Comparison of ENCODE assay signal across 28 cellular contexts in the genomic region with DNA sequence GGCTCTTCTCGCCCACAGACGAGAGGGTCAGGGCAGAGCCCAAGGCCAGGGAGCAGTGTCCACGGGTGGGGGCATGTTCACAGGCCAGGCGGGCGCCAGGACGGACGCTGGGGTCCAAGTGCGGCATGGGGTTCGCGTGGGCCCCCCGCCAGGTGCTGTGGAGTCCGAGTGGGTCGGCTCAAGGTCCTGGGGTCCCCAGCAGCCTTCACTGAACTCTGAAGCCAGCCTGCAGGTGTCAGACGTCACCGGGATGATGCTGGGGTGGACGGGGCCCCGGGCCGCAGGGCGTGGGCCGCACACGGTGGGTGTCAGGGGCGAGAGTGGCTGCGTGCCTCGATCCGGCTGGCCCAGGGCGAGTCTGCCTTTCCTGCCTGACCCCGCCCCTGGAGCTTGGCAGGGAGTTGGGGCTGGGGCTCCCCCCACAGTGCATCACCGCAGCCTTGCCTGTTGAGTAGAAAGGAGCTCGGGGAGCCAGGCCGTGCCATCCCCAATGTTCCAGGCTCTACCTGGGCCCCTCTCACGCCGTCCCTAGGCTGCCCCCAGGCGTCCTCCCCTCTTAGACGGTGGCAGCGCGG. TPM values are rescaled to one million over a fixed set of nuclear protein-coding genes. Genes with fewer than 3 reads are reported as not detected.
DNase-seq lines count a peak whose midpoint lies in the region; ATAC-seq, FAIRE-seq and TF ChIP-seq lines count a peak whose summit lies in the region.
"Had no signal": no experiment of that assay in that cellular context is flagged by ENCODE, and none has a peak within 500 bp of the region (broad histone marks: within the 10 kb centered on the region; RNA-seq: fewer than 3 reads in every experiment).

No MANE protein-coding gene starts in this region.

- no peak for ATAC-seq in CD8-positive, alpha-beta T cell
- ATAC-seq in GM21360 (IDR thresholded peaks at IDR 0.05; ENCODE audit: unreplicated experiment) = no peak
- ATAC-seq in stimulated activated naive CD8-positive, alpha-beta T cell treated with anti-CD3 and anti-CD28 coated beads, Interleukin-15, Interleukin-2, amounts not matched to agents 100 U/mL and 50 U/mL, for 24 hours = no peak
- ATAC-seq: GM12878, HCT116 had no signal

- in situ Hi-C loops in transverse colon (cut with MboI; ENCODE audit: low pct_ligation_motif_present in 1 of 4, low pct_unique_long_range_greater_than_20kb in 1 of 4, low sequenced_read_pairs in 3 of 4) = no loop called here

- no peak overlapping the region for H2BK120ac ChIP-seq in H1 (replicated peaks; ENCODE audit: low read depth, low read length)
- no peak overlapping the region for H2BK120ac ChIP-seq in mesenchymal stem cell (ENCODE audit: low read depth, low read length)

- CTCF ChIA-PET in H1 (lab: Charles Lee; ENCODE audit: partially characterized antibody) = interaction anchor here (0.9 to 1.8 kb wide), 3 partner anchors 8 to 52 kb away, joined by 3 to 8 read pairs (median 3); no protein-coding TSS in a partner anchor
- CTCF ChIA-PET in CD8-positive, alpha-beta T cell (lab: Charles Lee) = no interaction called here
- CTCF ChIA-PET in activated naive CD4-positive, alpha-beta T cell treated with anti-CD3 and anti-CD28 coated beads, Interleukin-2, amount 10 ng/mL, durations not matched to agents 7 days and 5 days (lab: Charles Lee) = no interaction called here

- H3K27me3 ChIP-seq in H1 (replicated peaks in 1 of 4; ENCODE audit: control insufficient read depth in 3 of 4, extremely low read depth in 1 of 4, insufficient read depth in 3 of 4, low read length in 3 of 4) (no peaks in the 10 kb centered on the region), mesenchymal stem cell (ENCODE audit: control insufficient read depth in 1 of 2, insufficient read depth in 1 of 2, low read length in 2 of 2) (peaks cover 27 to 38% of the 10 kb centered on the region in 2 experiments), prostate gland (replicated peaks; ENCODE audit: insufficient read depth) (no peaks in the 10 kb centered on the region), transverse colon (no peaks in the 10 kb centered on the region)
- H3K27me3 ChIP-seq in CD8-positive, alpha-beta T cell (ENCODE audit: insufficient read depth, low read length) = no peaks in the 10 kb centered on the region

- no peak overlapping the region for H4K5ac ChIP-seq in H1 (ENCODE audit: insufficient read length, low read depth, low read length)

- H2BK12ac ChIP-seq in H1 (ENCODE audit: low read depth, low read length) (no peak overlapping the region), mesenchymal stem cell (ENCODE audit: low read length in 2 of 2) (no peak overlapping the region)

- H3K27ac Mint-ChIP-seq in CD8-positive, alpha-beta T cell = no peak overlapping the region
- H3K27ac Mint-ChIP-seq in activated naive CD4-positive, alpha-beta T cell treated with anti-CD3 and anti-CD28 coated beads, Interleukin-2, amount 10 ng/mL, durations not matched to agents 7 days and 5 days = no peak overlapping the region
- H3K27ac Mint-ChIP-seq: CD4-positive, alpha-beta T cell; IgD-negative memory B cell had no signal

- H3K23ac ChIP-seq in H1 (ENCODE audit: insufficient read length) (no peak overlapping the region), mesenchymal stem cell (ENCODE audit: low read length in 2 of 2) (no peak overlapping the region)

- no peaks in the 10 kb centered on the region for H3K36me3 ChIP-seq in H1 (ENCODE audit: control insufficient read depth in 2 of 4, insufficient read depth in 4 of 4, low read length in 3 of 4)
- no peaks in the 10 kb centered on the region for H3K36me3 ChIP-seq in mesenchymal stem cell (ENCODE audit: control insufficient read depth in 1 of 2, insufficient read depth in 2 of 2, low read depth in 1 of 2, low read length in 2 of 2)
- no peaks in the 10 kb centered on the region for H3K36me3 ChIP-seq in prostate gland
- no peaks in the 10 kb centered on the region for H3K36me3 ChIP-seq in transverse colon
- H3K36me3 ChIP-seq in CD8-positive, alpha-beta T cell (ENCODE audit: insufficient read depth, low read length) = no peaks in the 10 kb centered on the region
- H3K36me3 ChIP-seq: BLaER1 treated with 17β-estradiol and CSF1 and Interleukin-3, amounts not matched to agents 10 nM and 100 nM; SJSA1 had no signal

- no peak overlapping the region for H4K91ac ChIP-seq in H1 (replicated peaks; ENCODE audit: insufficient read length, low read length)
- no peak overlapping the region for H4K91ac ChIP-seq in mesenchymal stem cell (ENCODE audit: low read length)

- H3K9me3 Mint-ChIP-seq in CD8-positive, alpha-beta T cell = no peaks in the 10 kb centered on the region
- H3K9me3 Mint-ChIP-seq in activated naive CD4-positive, alpha-beta T cell treated with anti-CD3 and anti-CD28 coated beads, Interleukin-2, amount 10 ng/mL, durations not matched to agents 7 days and 5 days = no peaks in the 10 kb centered on the region
- H3K9me3 Mint-ChIP-seq: CD4-positive, alpha-beta T cell; IgD-negative memory B cell had no signal

- H2BK5ac ChIP-seq in H1 (ENCODE audit: low read depth, low read length) (no peak overlapping the region), mesenchymal stem cell (ENCODE audit: low read depth, low read length, poor library complexity, severe bottlenecking) (no peak overlapping the region)

- H3K56ac ChIP-seq in H1 (replicated peaks; ENCODE audit: insufficient read length, low read depth, low read length) = no peak overlapping the region

- no peak overlapping the region for H2BK20ac ChIP-seq in H1 (ENCODE audit: low read length)

- TF ChIP-seq CTCF in H1 (IDR thresholded peaks at IDR 0.05; ENCODE audit: control extremely low read depth in 1 of 3, insufficient read depth in 1 of 3, low read depth in 1 of 3, low read length in 3 of 3) = no peak
- TF ChIP-seq CTCF in prostate gland (IDR thresholded peaks at IDR 0.05) = no peak
- TF ChIP-seq CTCF in transverse colon (IDR thresholded peaks at IDR 0.05) = no peak
- TF ChIP-seq CTCF in CD8-positive, alpha-beta T cell (IDR thresholded peaks at IDR 0.05) = no peak

- TF ChIP-seq POLR2A in H1 (IDR thresholded peaks at IDR 0.05; ENCODE audit: control extremely low read depth in 1 of 2, low read depth in 2 of 2, low read length in 2 of 2) (no peak), prostate gland (IDR thresholded peaks at IDR 0.05) (no peak), transverse colon (IDR thresholded peaks at IDR 0.05) (no peak)

- H3K9ac ChIP-seq in H1 (replicated peaks in 1 of 4; ENCODE audit: extremely low read depth in 1 of 4, low read depth in 3 of 4, low read length in 3 of 4) (no peak overlapping the region), mesenchymal stem cell (ENCODE audit: low read length) (no peak overlapping the region)
- H3K9ac ChIP-seq: BLaER1 treated with 17β-estradiol and CSF1 and Interleukin-3, amounts not matched to agents 10 nM and 100 nM; KMS-11 had no signal

- H3K79me1 ChIP-seq in H1 (ENCODE audit: low read depth, low read length) (peaks cover 12% of the 10 kb centered on the region), mesenchymal stem cell (replicated peaks; ENCODE audit: low read length, poor library complexity, severe bottlenecking) (no peaks in the 10 kb centered on the region)

- no peaks in the 10 kb centered on the region for H3K4me1 Mint-ChIP-seq in CD8-positive, alpha-beta T cell (ENCODE audit: low read depth)
- no peaks in the 10 kb centered on the region for H3K4me1 Mint-ChIP-seq in activated naive CD4-positive, alpha-beta T cell treated with anti-CD3 and anti-CD28 coated beads, Interleukin-2, amount 10 ng/mL, durations not matched to agents 7 days and 5 days
- H3K4me1 Mint-ChIP-seq: IgD-negative memory B cell had no signal

- FAIRE-seq in H1 (lab: Jason Lieb, UNC) = no peak
- FAIRE-seq: A204.1, G401.6, GM12878 had no signal

- H3K23me2 ChIP-seq in H1 (ENCODE audit: low read depth, low read length) = no peaks in the 10 kb centered on the region

- POLR2A ChIA-PET in H1 (lab: Charles Lee; ENCODE audit: partially characterized antibody) = interaction anchor here (0.6 to 1.1 kb wide), 3 partner anchors 9 to 13 kb away, joined by 3 to 4 read pairs (median 3); no protein-coding TSS in a partner anchor
- POLR2A ChIA-PET in CD8-positive, alpha-beta T cell (lab: Charles Lee) = no interaction called here

- DNase-seq in H1 (ENCODE audit: low read depth in 1 of 2, low spot score in 2 of 2) (no peak), mesenchymal stem cell (no peak), prostate gland (ENCODE audit: low spot score) (no peak), transverse colon (peak; percentile 37)
- no peak for DNase-seq in CD8-positive, alpha-beta T cell
- DNase-seq in stimulated activated naive CD8-positive, alpha-beta T cell treated with anti-CD3 and anti-CD28 coated beads, Interleukin-15, Interleukin-2, amounts not matched to agents 100 U/mL and 50 U/mL, for 24 hours = no peak
- no peak for DNase-seq in activated naive CD4-positive, alpha-beta T cell treated with anti-CD3 and anti-CD28 coated beads, Interleukin-2, amount 10 ng/mL, durations not matched to agents 7 days and 5 days
- DNase-seq: AML-193; CD4-positive, alpha-beta T cell; COR-L47; GOT3; MM.1S; NCI-H1694; NCI-H2081; NCI-H2227 treated with DMSO at 0.1 percent for 48 hours; NCI-H526 treated with DMSO at 0.1 percent for 48 hours; Right ventricle myocardium superior; RPMI8226 had no signal

- no peaks in the 10 kb centered on the region for H3K27me3 Mint-ChIP-seq in CD8-positive, alpha-beta T cell (ENCODE audit: low read depth)
- no peaks in the 10 kb centered on the region for H3K27me3 Mint-ChIP-seq in activated naive CD4-positive, alpha-beta T cell treated with anti-CD3 and anti-CD28 coated beads, Interleukin-2, amount 10 ng/mL, durations not matched to agents 7 days and 5 days
- H3K27me3 Mint-ChIP-seq: CD4-positive, alpha-beta T cell had no signal

- H3K4me3 ChIP-seq in H1 (ENCODE audit: extremely low read depth in 1 of 4, insufficient read depth in 2 of 4, low read depth in 3 of 4, low read length in 4 of 4) (no peak overlapping the region), mesenchymal stem cell (ENCODE audit: insufficient read depth in 1 of 2, low read depth in 1 of 2, low read length in 2 of 2) (no peak overlapping the region), prostate gland (no peak overlapping the region), transverse colon (peak overlapping the region in 1 of 4 donors; percentile 11)
- no peak overlapping the region for H3K4me3 ChIP-seq in CD8-positive, alpha-beta T cell (ENCODE audit: low read depth, low read length)
- H3K4me3 ChIP-seq: BLaER1 treated with 17β-estradiol and CSF1 and Interleukin-3, amounts not matched to agents 10 nM and 100 nM; GM12878; SJSA1 had no signal

- no peak overlapping the region for H3K4ac ChIP-seq in H1 (replicated peaks; ENCODE audit: insufficient read length, low read depth, low read length)
- H3K4ac ChIP-seq in mesenchymal stem cell (ENCODE audit: low read depth in 1 of 2, low read length in 2 of 2) = no peak overlapping the region

- H3K27ac ChIP-seq in H1 (ENCODE audit: low read depth, low read length) (no peak overlapping the region), mesenchymal stem cell (ENCODE audit: low read length, poor library complexity, severe bottlenecking) (no peak overlapping the region), prostate gland (peak overlapping the region; percentile 36 to 64), transverse colon (peak overlapping the region; percentile 79 to 92 (median 82))
- H3K27ac ChIP-seq in CD8-positive, alpha-beta T cell (ENCODE audit: low read depth, low read length) = no peak overlapping the region
- H3K27ac ChIP-seq: BLaER1 treated with 17β-estradiol and CSF1 and Interleukin-3, amounts not matched to agents 10 nM and 100 nM; KMS-11; SJSA1 had no signal

- H3K14ac ChIP-seq in H1 (ENCODE audit: insufficient read length) = no peak overlapping the region
- no peak overlapping the region for H3K14ac ChIP-seq in mesenchymal stem cell (ENCODE audit: low read length in 2 of 2)

- H2BK15ac ChIP-seq in H1 (ENCODE audit: low read length) = no peak overlapping the region
- H2BK15ac ChIP-seq in mesenchymal stem cell (ENCODE audit: low read depth, poor library complexity, severe bottlenecking) = peak overlapping the region; percentile 60

- H4K20me1 ChIP-seq in H1 (replicated peaks in 1 of 2; ENCODE audit: control insufficient read depth in 1 of 2, insufficient read depth in 2 of 2, low read length in 2 of 2) = peaks cover 6 to 30% of the 10 kb centered on the region in 2 experiments

- TF ChIP-seq EP300 in H1 (IDR thresholded peaks at IDR 0.05; ENCODE audit: borderline replicate concordance in 1 of 2, low read depth in 2 of 2, low read length in 2 of 2) (no peak), transverse colon (IDR thresholded peaks at IDR 0.05; ENCODE audit: low read depth) (no peak)

- no peak overlapping the region for H3K4me2 ChIP-seq in H1 (ENCODE audit: insufficient read depth in 1 of 2, low read depth in 2 of 2, low read length in 2 of 2)
- no peak overlapping the region for H3K4me2 ChIP-seq in mesenchymal stem cell (ENCODE audit: low read length, poor library complexity, severe bottlenecking)
- H3K4me2 ChIP-seq: KMS-11 had no signal

- H2AFZ ChIP-seq in H1 (ENCODE audit: low read length) (no peak overlapping the region), mesenchymal stem cell (ENCODE audit: low read depth, low read length) (no peak overlapping the region)

- 92% methylated on average over 16 of the region's 36 CpGs; no CpG with 5 or more reads in 1 of the 2 experiments for WGBS in H1 (ENCODE audit: extremely low coverage in 1 of 2, insufficient coverage in 1 of 2, insufficient read length in 1 of 2, insufficient replicate concordance in 2 of 2, low coverage in 1 of 2, low lambda C conversion rate in 2 of 2, missing lambda C conversion rate in 1 of 2), 2 experiments
- WGBS in mesenchymal stem cell = 88% methylated on average over 36 of the region's 36 CpGs
- 74% methylated on average over 34 of the region's 36 CpGs for WGBS in prostate gland
- 74% methylated on average over 8 of the region's 36 CpGs; no CpG with 5 or more reads in 1 of the 2 donors for WGBS in transverse colon (ENCODE audit: low coverage in 1 of 2), 2 donors

- H3K4me1 ChIP-seq in H1 (replicated peaks in 1 of 4; ENCODE audit: control insufficient read depth in 3 of 4, insufficient read depth in 4 of 4, low read length in 3 of 4) (peaks cover 0 to 4% (median under 1%) of the 10 kb centered on the region in 4 experiments; a peak in 1 of 7 replicates), mesenchymal stem cell (ENCODE audit: control insufficient read depth, insufficient read depth, low read depth, low read length) (peaks cover 41% of the 10 kb centered on the region), prostate gland (replicated peaks) (no peaks in the 10 kb centered on the region), transverse colon (peaks cover 26 to 55% (median 39%) of the 10 kb centered on the region in 4 donors)
- no peaks in the 10 kb centered on the region for H3K4me1 ChIP-seq in CD8-positive, alpha-beta T cell (ENCODE audit: insufficient read depth, low read length)

- H3K9me3 ChIP-seq in H1 (ENCODE audit: insufficient read depth in 2 of 2, low read depth in 1 of 2, low read length in 1 of 2) (no peaks in the 10 kb centered on the region), mesenchymal stem cell (ENCODE audit: control insufficient read depth, low read length) (no peaks in the 10 kb centered on the region), prostate gland (no peaks in the 10 kb centered on the region), transverse colon (no peaks in the 10 kb centered on the region)
- H3K9me3 ChIP-seq in CD8-positive, alpha-beta T cell (ENCODE audit: low read length) = no peaks in the 10 kb centered on the region
- H3K9me3 ChIP-seq: BLaER1 treated with 17β-estradiol and CSF1 and Interleukin-3, amounts not matched to agents 10 nM and 100 nM; SJSA1 had no signal

- intact Hi-C loops in prostate gland (cut with DNase I) (no loop called here), transverse colon (cut with DNase I; ENCODE audit: low total_unique reads) (no loop called here)
- intact Hi-C loops in CD8-positive, alpha-beta T cell (cut with DNase I, micrococcal nuclease) = no loop called here

- H3K18ac ChIP-seq in H1 (ENCODE audit: extremely low read depth, low read length) (no peak overlapping the region), mesenchymal stem cell (ENCODE audit: low read depth in 1 of 2, low read length in 2 of 2) (no peak overlapping the region)

- no peaks in the 10 kb centered on the region for H3K36me3 Mint-ChIP-seq in CD8-positive, alpha-beta T cell
- H3K36me3 Mint-ChIP-seq in activated naive CD4-positive, alpha-beta T cell treated with anti-CD3 and anti-CD28 coated beads, Interleukin-2, amount 10 ng/mL, durations not matched to agents 7 days and 5 days = no peaks in the 10 kb centered on the region
- H3K36me3 Mint-ChIP-seq: IgD-negative memory B cell had no signal

- H3K79me2 ChIP-seq in H1 (ENCODE audit: control insufficient read depth in 1 of 2, insufficient read depth in 2 of 2, low read length in 2 of 2) = peaks cover 0 to 8% of the 10 kb centered on the region in 2 experiments; a peak in 1 of 4 replicates

- no peak overlapping the region for H2AK5ac ChIP-seq in H1 (ENCODE audit: low read depth, low read length)
- no peak overlapping the region for H2AK5ac ChIP-seq in mesenchymal stem cell (ENCODE audit: low read length, severe bottlenecking)

- H4K8ac ChIP-seq in H1 (ENCODE audit: extremely low read depth, insufficient read depth, low read length) = peak overlapping the region; percentile 3; the same call in 1 of the 2 replicates
- H4K8ac ChIP-seq in mesenchymal stem cell (ENCODE audit: low read length) = no peak overlapping the region

- TF ChIP-seq RAD21 in H1 (IDR thresholded peaks at IDR 0.05 in 1 of 2, conservative IDR thresholded peaks at IDR 0.05 in 1 of 2; ENCODE audit: low read depth in 2 of 2, low read length in 2 of 2) = no peak

- H3K4me3 Mint-ChIP-seq in CD8-positive, alpha-beta T cell = no peak overlapping the region
- H3K4me3 Mint-ChIP-seq in activated naive CD4-positive, alpha-beta T cell treated with anti-CD3 and anti-CD28 coated beads, Interleukin-2, amount 10 ng/mL, durations not matched to agents 7 days and 5 days = no peak overlapping the region
- H3K4me3 Mint-ChIP-seq: CD4-positive, alpha-beta T cell; IgD-negative memory B cell had no signal

RNA-seq across cellular contexts. Expression of a gene that starts 19.0 kb away (rescaled TPM):
- 27.2 and 28.7 TPM in 2 replicates for total RNA-seq in H1 (2021; fragmentation: NEBNext Ultra II Directional; extraction: Animal tissue kit (Norgen Biotek cat#: 25700))
- polyA plus RNA-seq in H1 (2011; rRNA removed) = 14.0 and 27.4 TPM in 2 replicates
- 21.0 TPM for polyA plus RNA-seq in H1 (2011; cell fraction: cytosol; rRNA removed)
- polyA plus RNA-seq in H1 (2011; cell fraction: nucleus; rRNA removed) = 192 TPM
- 17.0 to 33.1 TPM (median 28.7 TPM) in 4 replicates for polyA plus RNA-seq in H1 (2012, experiment 1 of 2)
- polyA plus RNA-seq in H1 (2012, experiment 2 of 2) = 13.4 TPM
- polyA plus RNA-seq in H1 (2013, experiment 1 of 2) = 23.4 TPM
- polyA plus RNA-seq in H1 (2013, experiment 2 of 2) = 21.4 TPM
- polyA minus RNA-seq in H1 (2011; rRNA and poly(A)+ RNA removed) = 19.8 and 20.5 TPM in 2 replicates
- polyA minus RNA-seq in H1 (2011; cell fraction: cytosol; rRNA and poly(A)+ RNA removed) = 16.3 TPM
- polyA minus RNA-seq in H1 (2011; cell fraction: nucleus; rRNA and poly(A)+ RNA removed) = 43.3 TPM
- polyA plus RNA-seq in mesenchymal stem cell (2013, experiment 1 of 2) = 1.2 TPM
- polyA plus RNA-seq in mesenchymal stem cell (2013, experiment 2 of 2) = 1.1 TPM
- total RNA-seq in prostate gland = 100 to 1,000 TPM in 1 of 2 donors, 10 to 100 TPM in 1; 32.5 to 111 TPM
- 10 to 100 TPM; 17.0 to 63.6 (median 39.5) TPM for total RNA-seq in transverse colon
- 1 to 10 TPM; 1.5 to 1.9 TPM for total RNA-seq in CD8-positive, alpha-beta T cell
- total RNA-seq: SJSA1 had no signal
- polyA plus RNA-seq: IgD-negative memory B cell had no signal

RNA-seq across cellular contexts. Expression of a gene that starts 53.1 kb away (rescaled TPM):
- total RNA-seq in H1 (2021; fragmentation: NEBNext Ultra II Directional; extraction: Animal tissue kit (Norgen Biotek cat#: 25700)) = not detected in 2 replicates
- polyA plus RNA-seq in H1 (2011; rRNA removed) = not detected in 2 replicates
- not detected for polyA plus RNA-seq in H1 (2011; cell fraction: cytosol; rRNA removed)
- not detected for polyA plus RNA-seq in H1 (2011; cell fraction: nucleus; rRNA removed)
- polyA plus RNA-seq in H1 (2012, experiment 1 of 2) = 0.55 to 0.76 TPM (median 0.67 TPM) in 4 replicates
- polyA plus RNA-seq in H1 (2012, experiment 2 of 2) = not detected
- not detected for polyA plus RNA-seq in H1 (2013, experiment 1 of 2)
- not detected for polyA plus RNA-seq in H1 (2013, experiment 2 of 2)
- not detected in 2 replicates for polyA minus RNA-seq in H1 (2011; rRNA and poly(A)+ RNA removed)
- polyA minus RNA-seq in H1 (2011; cell fraction: cytosol; rRNA and poly(A)+ RNA removed) = not detected
- not detected for polyA minus RNA-seq in H1 (2011; cell fraction: nucleus; rRNA and poly(A)+ RNA removed)
- polyA plus RNA-seq in mesenchymal stem cell (2013, experiment 1 of 2) = not detected
- polyA plus RNA-seq in mesenchymal stem cell (2013, experiment 2 of 2) = not detected
- not detected for total RNA-seq in prostate gland
- total RNA-seq in transverse colon = 10 to 100 TPM in 3 of 4 donors, not detected in 1; 20.9 to 41.0 (median 24.0) TPM
- total RNA-seq in CD8-positive, alpha-beta T cell = not detected
- total RNA-seq: CD4-positive, alpha-beta T cell; GM12878; NCI-H460; SJSA1 had no signal
- polyA plus RNA-seq: GM12878, IgD-negative memory B cell had no signal

RNA-seq across cellular contexts. Expression of a gene that starts 58.0 kb away (rescaled TPM):
- total RNA-seq in H1 (2021; fragmentation: NEBNext Ultra II Directional; extraction: Animal tissue kit (Norgen Biotek cat#: 25700)) = not detected in 2 replicates
- polyA plus RNA-seq in H1 (2011; rRNA removed) = 0.08 TPM in 1 of 2 replicates, not detected in the other
- polyA plus RNA-seq in H1 (2011; cell fraction: cytosol; rRNA removed) = 0.06 TPM
- polyA plus RNA-seq in H1 (2011; cell fraction: nucleus; rRNA removed) = 0.50 TPM
- not detected in 4 replicates for polyA plus RNA-seq in H1 (2012, experiment 1 of 2)
- not detected for polyA plus RNA-seq in H1 (2012, experiment 2 of 2)
- not detected for polyA plus RNA-seq in H1 (2013, experiment 1 of 2)
- polyA plus RNA-seq in H1 (2013, experiment 2 of 2) = not detected
- not detected in 2 replicates for polyA minus RNA-seq in H1 (2011; rRNA and poly(A)+ RNA removed)
- not detected for polyA minus RNA-seq in H1 (2011; cell fraction: cytosol; rRNA and poly(A)+ RNA removed)
- polyA minus RNA-seq in H1 (2011; cell fraction: nucleus; rRNA and poly(A)+ RNA removed) = not detected
- polyA plus RNA-seq in mesenchymal stem cell (2013, experiment 1 of 2) = not detected
- polyA plus RNA-seq in mesenchymal stem cell (2013, experiment 2 of 2) = not detected
- 10 to 100 TPM; 31.8 to 78.7 TPM for total RNA-seq in prostate gland
- 10 to 100 TPM; 12.5 to 35.2 (median 24.8) TPM for total RNA-seq in transverse colon
- not detected for total RNA-seq in CD8-positive, alpha-beta T cell
- total RNA-seq: CD4-positive, alpha-beta T cell; GM12878; NCI-H460; SJSA1 had no signal
- polyA plus RNA-seq: GM12878, IgD-negative memory B cell had no signal

Comparison
In these comparisons a context has a peak if more than half of its experiments do, and no peak if none do; other contexts are left out.
1. H3K27ac ChIP-seq: peak in prostate gland (2 of 2) and transverse colon (4 of 4); none in H1 (single experiment), mesenchymal stem cell (single experiment) and CD8-positive, alpha-beta T cell (single experiment).
2. RNA of a gene that starts 58.0 kb away (total RNA-seq): 31.8 to 78.7 TPM in prostate gland and 12.5 to 35.2 TPM in transverse colon; not detected in H1 and not detected in CD8-positive, alpha-beta T cell; every median in the first group is over 10 times any median in the second.